ENCODE assay signal across 21 cellular contexts in genomic region chr20:32702706-32703425, GRCh38. TPM values are rescaled to one million over a fixed set of nuclear protein-coding genes. Genes with fewer than 3 reads are reported as not detected.
DNase-seq lines count a peak whose midpoint lies in the region; ATAC-seq and TF ChIP-seq lines count a peak whose summit lies in the region.
"Had no signal": no experiment of that assay in that cellular context is flagged by ENCODE, and none has a peak within 500 bp of the region (broad histone marks: within the 10 kb centered on the region; RNA-seq: fewer than 3 reads in every experiment).

No MANE protein-coding gene starts in this region.

- H3K36me3 ChIP-seq in Panc1 (ENCODE audit: control insufficient read depth, insufficient read depth, low read length), result no peaks in the 10 kb centered on the region

- no peak overlapping the region for H3K4me3 Mint-ChIP-seq in type B pancreatic cell
- no peak overlapping the region for H3K4me3 Mint-ChIP-seq in naive thymus-derived CD8-positive, alpha-beta T cell
- H3K4me3 Mint-ChIP-seq: activated T-helper 1 cell treated with anti-CD3 and anti-CD28 coated beads, Interleukin-12 subunit alpha, Interleukin-12 subunit beta, Interleukin-2, Interleukin-4 antibody, amounts not matched to agents 30 ng/mL and 10 ng/mL and 1 ng/mL, durations not matched to agents 14 hours and 24 hours and 36 hours; stimulated activated naive CD8-positive, alpha-beta T cell treated with anti-CD3 and anti-CD28 coated beads, Interleukin-15, Interleukin-2, amounts not matched to agents 100 ng/mL and 50 ng/mL, for 24 hours had no signal

- no peak overlapping the region for H3K27ac ChIP-seq in right cardiac atrium (ENCODE audit: low read length)
- H3K27ac ChIP-seq in Panc1 (ENCODE audit: low read length), result no peak overlapping the region
- H3K27ac ChIP-seq: esophagus muscularis mucosa, HL-60, spleen had no signal

- H3K27me3 ChIP-seq in right cardiac atrium (ENCODE audit: control insufficient read depth, insufficient read depth) (no peaks in the 10 kb centered on the region), Panc1 (ENCODE audit: control insufficient read depth, insufficient read depth, low read length) (no peaks in the 10 kb centered on the region)
- H3K27me3 ChIP-seq: esophagus muscularis mucosa, heart right ventricle, spleen had no signal

- POLR2A ChIA-PET in Panc1 (lab: Charles Lee), result interaction anchor here (0.6 kb wide), 1 partner anchor 522 kb away, joined by 3 read pairs; no protein-coding TSS in a partner anchor
- POLR2A ChIA-PET in naive thymus-derived CD8-positive, alpha-beta T cell (lab: Charles Lee), result no interaction called here

- WGBS in right cardiac atrium, result 74% methylated on average over 9 of the region's 9 CpGs

- intact Hi-C loops in Right ventricle myocardium superior (cut with DNase I) (no loop called here), right cardiac atrium (cut with DNase I) (no loop called here), Panc1 (cut with micrococcal nuclease; ENCODE audit: unreplicated experiment) (no loop called here)

- peaks cover 36% of the 10 kb centered on the region for H3K36me3 Mint-ChIP-seq in type B pancreatic cell
- H3K36me3 Mint-ChIP-seq in naive thymus-derived CD8-positive, alpha-beta T cell, result peaks cover 0 to 74% (median 21%) of the 10 kb centered on the region in 3 donors

- TSS peak; percentile 75 for BruUV-seq in Panc1 (replicated peaks; lab: Mats Ljungman, UMichigan)

- H3K4me1 Mint-ChIP-seq in type B pancreatic cell (ENCODE audit: unreplicated experiment), result peaks cover 4% of the 10 kb centered on the region
- peaks cover 0 to under 1% (median 0%) of the 10 kb centered on the region in 4 donors for H3K4me1 Mint-ChIP-seq in naive thymus-derived CD8-positive, alpha-beta T cell

- peak overlapping the region; percentile 7 for H3K27ac Mint-ChIP-seq in type B pancreatic cell
- H3K27ac Mint-ChIP-seq in naive thymus-derived CD8-positive, alpha-beta T cell, result peak overlapping the region in 1 of 10 donors; percentile 36
- H3K27ac Mint-ChIP-seq: activated T-helper 1 cell treated with anti-CD3 and anti-CD28 coated beads, Interleukin-12 subunit alpha, Interleukin-12 subunit beta, Interleukin-2, Interleukin-4 antibody, amounts not matched to agents 30 ng/mL and 10 ng/mL and 1 ng/mL, durations not matched to agents 14 hours and 24 hours and 36 hours; stimulated activated naive CD8-positive, alpha-beta T cell treated with anti-CD3 and anti-CD28 coated beads, Interleukin-15, Interleukin-2, amounts not matched to agents 100 ng/mL and 50 ng/mL, for 24 hours had no signal

- H3K9me3 Mint-ChIP-seq in type B pancreatic cell, result no peaks in the 10 kb centered on the region
- no peaks in the 10 kb centered on the region for H3K9me3 Mint-ChIP-seq in naive thymus-derived CD8-positive, alpha-beta T cell
- H3K9me3 Mint-ChIP-seq: activated T-helper 1 cell treated with anti-CD3 and anti-CD28 coated beads, Interleukin-12 subunit alpha, Interleukin-12 subunit beta, Interleukin-2, Interleukin-4 antibody, amounts not matched to agents 30 ng/mL and 10 ng/mL and 1 ng/mL, durations not matched to agents 14 hours and 24 hours and 36 hours; stimulated activated naive CD8-positive, alpha-beta T cell treated with anti-CD3 and anti-CD28 coated beads, Interleukin-15, Interleukin-2, amounts not matched to agents 100 ng/mL and 50 ng/mL, for 24 hours had no signal

- CTCF ChIA-PET in Panc1 (lab: Charles Lee), result no interaction called here

- H3K4me1 ChIP-seq in right cardiac atrium (ENCODE audit: control insufficient read depth, insufficient read depth, low read length) (peaks cover under 1% of the 10 kb centered on the region), Panc1 (ENCODE audit: control insufficient read depth, insufficient read depth, low read length) (no peaks in the 10 kb centered on the region)
- H3K4me1 ChIP-seq: esophagus muscularis mucosa had no signal

- H3K4me3 ChIP-seq in right cardiac atrium (ENCODE audit: low read length) (no peak overlapping the region), Panc1 (ENCODE audit: low read depth in 2 of 2, low read length in 2 of 2) (no peak overlapping the region)
- H3K4me3 ChIP-seq: esophagus muscularis mucosa, heart right ventricle, mucosa of descending colon, spleen had no signal

- no peaks in the 10 kb centered on the region for H3K27me3 Mint-ChIP-seq in type B pancreatic cell
- H3K27me3 Mint-ChIP-seq in naive thymus-derived CD8-positive, alpha-beta T cell, result no peaks in the 10 kb centered on the region
- H3K27me3 Mint-ChIP-seq: stimulated activated naive CD8-positive, alpha-beta T cell treated with anti-CD3 and anti-CD28 coated beads, Interleukin-15, Interleukin-2, amounts not matched to agents 100 ng/mL and 50 ng/mL, for 24 hours had no signal

- in situ Hi-C loops in Panc1 (cut with HindIII; ENCODE audit: low pct_unique_long_range_greater_than_20kb, low sequenced_read_pairs), result no loop called here

- H3K9me3 ChIP-seq in right cardiac atrium (ENCODE audit: control insufficient read depth, low read length) (no peaks in the 10 kb centered on the region), Panc1 (ENCODE audit: control insufficient read depth, insufficient read depth, low read depth, low read length) (no peaks in the 10 kb centered on the region)
- H3K9me3 ChIP-seq: esophagus muscularis mucosa, heart right ventricle, mucosa of descending colon, spleen had no signal

- no peak for ATAC-seq in Right ventricle myocardium superior (ENCODE audit: poor library complexity)
- no peak for ATAC-seq in right cardiac atrium
- no peak for ATAC-seq in Panc1
- no peak for ATAC-seq in naive thymus-derived CD8-positive, alpha-beta T cell
- ATAC-seq: mucosa of descending colon had no signal

- no peak for TF ChIP-seq CTCF in Panc1 (IDR thresholded peaks at IDR 0.05)
- TF ChIP-seq CTCF in type B pancreatic cell (conservative IDR thresholded peaks at IDR 0.05), result no peak

- DNase-seq in Right ventricle myocardium superior, result peak; percentile 3
- no peak for DNase-seq in right cardiac atrium
- DNase-seq in NCI-H2029 (lab: John Stamatoyannopoulos, UW), result peak; percentile 60
- DNase-seq in Panc1 (ENCODE audit: low read depth, low spot score), result no peak
- no peak for DNase-seq in type B pancreatic cell (ENCODE audit: extremely low spot score, unreplicated experiment)
- DNase-seq in T-helper 2 cell, result no peak
- DNase-seq in naive thymus-derived CD8-positive, alpha-beta T cell, result no peak
- no peak for DNase-seq in foreskin melanocyte
- DNase-seq: anterior cingulate cortex, cortex of kidney, heart right ventricle, mucosa of descending colon, NCI-H446, spleen, T-helper 9 cell had no signal

RNA-seq across cellular contexts. Expression of gene C20orf203, which starts 29.1 kb away (rescaled TPM):
- total RNA-seq in Right ventricle myocardium superior, result not detected
- under 1 TPM in 1 of 4 donors, not detected in 3; 0.06 TPM for total RNA-seq in right cardiac atrium
- not detected for polyA plus RNA-seq in right cardiac atrium
- total RNA-seq in Panc1 (2021; ENCODE audit: unreplicated experiment), result not detected
- polyA plus RNA-seq in Panc1 (2012; ENCODE audit: insufficient read length), result not detected
- 0.07 and 0.10 TPM in 2 replicates for total RNA-seq in type B pancreatic cell (ENCODE audit: low replicate concordance)
- under 1 TPM; 0.41 to 0.57 TPM for total RNA-seq in naive thymus-derived CD8-positive, alpha-beta T cell
- polyA plus RNA-seq in naive thymus-derived CD8-positive, alpha-beta T cell, result under 1 TPM in 1 of 3 donors, not detected in 2; 0.18 TPM
- total RNA-seq: activated T-helper 1 cell treated with anti-CD3 and anti-CD28 coated beads, Interleukin-12 subunit alpha, Interleukin-12 subunit beta, Interleukin-2, Interleukin-4 antibody, amounts not matched to agents 30 ng/mL and 10 ng/mL and 1 ng/mL, durations not matched to agents 14 hours and 24 hours and 36 hours; kidney epithelial cell; LHCN-M2 had no signal

RNA-seq across cellular contexts. Expression of gene COMMD7, which starts 40.4 kb away (rescaled TPM):
- total RNA-seq in Right ventricle myocardium superior (47.8 TPM), right cardiac atrium (10 to 100 TPM; 36.2 to 44.8 (median 40.7) TPM), Panc1 (2021; ENCODE audit: unreplicated experiment) (24.8 TPM), type B pancreatic cell (ENCODE audit: low replicate concordance) (72.3 and 82.3 TPM in 2 replicates)
- 53.6 TPM for polyA plus RNA-seq in right cardiac atrium
- 23.3 TPM for polyA plus RNA-seq in Panc1 (2012; ENCODE audit: insufficient read length)
- 10 to 100 TPM; 32.4 to 36.4 TPM for total RNA-seq in naive thymus-derived CD8-positive, alpha-beta T cell
- polyA plus RNA-seq in naive thymus-derived CD8-positive, alpha-beta T cell, result 100 to 1,000 TPM; 120 to 138 (median 123) TPM

RNA-seq across cellular contexts. Expression of gene DNMT3B, which starts 59.3 kb away (rescaled TPM):
- total RNA-seq in Right ventricle myocardium superior, result 0.22 TPM
- total RNA-seq in right cardiac atrium, result under 1 TPM; 0.28 to 0.65 (median 0.59) TPM
- polyA plus RNA-seq in right cardiac atrium, result 0.52 TPM
- total RNA-seq in Panc1 (2021; ENCODE audit: unreplicated experiment), result 3.5 TPM
- 2.1 TPM for polyA plus RNA-seq in Panc1 (2012; ENCODE audit: insufficient read length)
- total RNA-seq in type B pancreatic cell (ENCODE audit: low replicate concordance), result 18.2 and 19.7 TPM in 2 replicates
- total RNA-seq in naive thymus-derived CD8-positive, alpha-beta T cell, result under 1 TPM; 0.44 to 0.82 TPM
- polyA plus RNA-seq in naive thymus-derived CD8-positive, alpha-beta T cell, result under 1 TPM in 2 of 3 donors, not detected in 1; 0.08 to 0.65 TPM

Comparison
In these comparisons a context has a peak if more than half of its experiments do, and no peak if none do; other contexts are left out.
1. DNase-seq: peak in Right ventricle myocardium superior (single experiment) and NCI-H2029 (single experiment); none in right cardiac atrium (0 of 3), Panc1 (single experiment), type B pancreatic cell (single experiment), T-helper 2 cell (0 of 5), naive thymus-derived CD8-positive, alpha-beta T cell (0 of 10) and foreskin melanocyte (single experiment).